ENCODE assay signal across 11 cellular contexts in genomic region chr11:113553235-113553634, GRCh38.
DNase-seq lines count a peak whose midpoint lies in the region; ATAC-seq and TF ChIP-seq lines count a peak whose summit lies in the region.
"Had no signal": no experiment of that assay in that cellular context is flagged by ENCODE, and none has a peak within 500 bp of the region (broad histone marks: within the 10 kb centered on the region; RNA-seq: fewer than 3 reads in every experiment).

No MANE protein-coding gene starts in this region.

- H3K79me2 ChIP-seq in neural progenitor cell (ENCODE audit: low read depth), result no peaks in the 10 kb centered on the region

- H3K27ac ChIP-seq in Panc1 (ENCODE audit: low read length) (peak overlapping the region; percentile 61; the same call in 1 of the 2 replicates), neural progenitor cell (no peak overlapping the region)
- H3K27ac ChIP-seq: neutrophil had no signal

- H3K9ac ChIP-seq in neural progenitor cell, result no peak overlapping the region

- no peaks in the 10 kb centered on the region for H3K9me3 ChIP-seq in Panc1 (ENCODE audit: control insufficient read depth, insufficient read depth, low read depth, low read length)
- no peaks in the 10 kb centered on the region for H3K9me3 ChIP-seq in neural progenitor cell (ENCODE audit: low read depth)
- H3K9me3 ChIP-seq: neutrophil had no signal

- H3K9me3 Mint-ChIP-seq in neural progenitor cell, result no peaks in the 10 kb centered on the region
- H3K9me3 Mint-ChIP-seq: activated naive CD8-positive, alpha-beta T cell treated with anti-CD3 and anti-CD28 coated beads, Interleukin-2, amount 10 ng/mL, durations not matched to agents 7 days and 5 days had no signal

- H3K27me3 ChIP-seq in Panc1 (ENCODE audit: control insufficient read depth, insufficient read depth, low read length), result no peaks in the 10 kb centered on the region
- H3K27me3 ChIP-seq in neural progenitor cell, result no peaks in the 10 kb centered on the region

- ATAC-seq in Panc1, result peak; percentile 84
- ATAC-seq in HG03095 (IDR thresholded peaks at IDR 0.05; ENCODE audit: unreplicated experiment), result no peak
- ATAC-seq in HG03175 (IDR thresholded peaks at IDR 0.05; ENCODE audit: unreplicated experiment), result no peak

- no TSS peak for BruUV-seq in Panc1 (replicated peaks; lab: Mats Ljungman, UMichigan)

- no peak overlapping the region for H3K4me3 Mint-ChIP-seq in neural progenitor cell
- H3K4me3 Mint-ChIP-seq: activated naive CD8-positive, alpha-beta T cell treated with anti-CD3 and anti-CD28 coated beads, Interleukin-2, amount 10 ng/mL, durations not matched to agents 7 days and 5 days had no signal

- in situ Hi-C loops in Panc1 (cut with HindIII; ENCODE audit: low pct_unique_long_range_greater_than_20kb, low sequenced_read_pairs), result no loop called here

- no peak overlapping the region for H2AFZ ChIP-seq in neural progenitor cell (replicated peaks)

- DNase-seq in COLO829 (ENCODE audit: low spot score), result peak; percentile 29
- no peak for DNase-seq in Panc1 (ENCODE audit: low read depth, low spot score)
- peak; percentile 92 for DNase-seq in fibroblast of gingiva (ENCODE audit: low read depth)
- DNase-seq in neural progenitor cell (ENCODE audit: low spot score), result peak; percentile 59
- DNase-seq in NCI-H1694 treated with DMSO at 0.1 percent for 48 hours (lab: John Stamatoyannopoulos, UW), result no peak
- no peak for DNase-seq in DMS79 treated with DMSO at 0.1 percent for 48 hours (lab: John Stamatoyannopoulos, UW)
- DNase-seq: activated naive CD8-positive, alpha-beta T cell treated with anti-CD3 and anti-CD28 coated beads, Interleukin-2, amount 10 ng/mL, durations not matched to agents 7 days and 5 days; COR-L47 had no signal

- H3K36me3 ChIP-seq in Panc1 (ENCODE audit: control insufficient read depth, insufficient read depth, low read length) (no peaks in the 10 kb centered on the region), neural progenitor cell (no peaks in the 10 kb centered on the region)
- H3K36me3 ChIP-seq: neutrophil had no signal

- H3K36me3 Mint-ChIP-seq in neural progenitor cell, result no peaks in the 10 kb centered on the region
- H3K36me3 Mint-ChIP-seq: activated naive CD8-positive, alpha-beta T cell treated with anti-CD3 and anti-CD28 coated beads, Interleukin-2, amount 10 ng/mL, durations not matched to agents 7 days and 5 days had no signal

- H3F3A ChIP-seq in neural progenitor cell (ENCODE audit: low read depth), result no peaks in the 10 kb centered on the region

- no peak for TF ChIP-seq CTCF in Panc1 (IDR thresholded peaks at IDR 0.05)
- TF ChIP-seq CTCF in neural progenitor cell (IDR thresholded peaks at IDR 0.05), result no peak

- H3K27ac Mint-ChIP-seq in neural progenitor cell, result peak overlapping the region; percentile 5
- H3K27ac Mint-ChIP-seq: activated naive CD8-positive, alpha-beta T cell treated with anti-CD3 and anti-CD28 coated beads, Interleukin-2, amount 10 ng/mL, durations not matched to agents 7 days and 5 days had no signal

- intact Hi-C loops in Panc1 (cut with micrococcal nuclease; ENCODE audit: unreplicated experiment), result no loop called here

- peaks cover 10% of the 10 kb centered on the region for H3K27me3 Mint-ChIP-seq in neural progenitor cell (ENCODE audit: insufficient read depth, low read depth)

- H3K4me3 ChIP-seq in Panc1 (ENCODE audit: low read depth in 2 of 2, low read length in 2 of 2) (no peak overlapping the region), neural progenitor cell (no peak overlapping the region)

- no peaks in the 10 kb centered on the region for H4K20me1 ChIP-seq in neural progenitor cell (ENCODE audit: low read depth)

- H3K4me1 Mint-ChIP-seq in neural progenitor cell, result peaks cover 46% of the 10 kb centered on the region
- H3K4me1 Mint-ChIP-seq: activated naive CD8-positive, alpha-beta T cell treated with anti-CD3 and anti-CD28 coated beads, Interleukin-2, amount 10 ng/mL, durations not matched to agents 7 days and 5 days had no signal

- POLR2A ChIA-PET in Panc1 (lab: Charles Lee), result no interaction called here

- CTCF ChIA-PET in Panc1 (lab: Charles Lee), result no interaction called here

- H3K4me2 ChIP-seq in neural progenitor cell, result no peak overlapping the region

- H3K4me1 ChIP-seq in Panc1 (ENCODE audit: control insufficient read depth, insufficient read depth, low read length) (peaks cover 12% of the 10 kb centered on the region), neural progenitor cell (peaks cover 40% of the 10 kb centered on the region)

Comparison
In these comparisons a context has a peak if more than half of its experiments do, and no peak if none do; other contexts are left out.
1. DNase-seq: peak in COLO829 (single experiment), fibroblast of gingiva (single experiment) and neural progenitor cell (single experiment); none in Panc1 (single experiment), NCI-H1694 treated with DMSO at 0.1 percent for 48 hours (single experiment) and DMS79 treated with DMSO at 0.1 percent for 48 hours (single experiment).